ENCODE assay signal across 8 cellular contexts in genomic region chr1:247373721-247374141, GRCh38. TPM values are rescaled to one million over a fixed set of nuclear protein-coding genes. Genes with fewer than 3 reads are reported as not detected.
DNase-seq lines count a peak whose midpoint lies in the region; ATAC-seq, FAIRE-seq and TF ChIP-seq lines count a peak whose summit lies in the region.

No MANE protein-coding gene starts in this region.

- in situ Hi-C loops in GM23248 (cut with MboI): no loop called here

- H3K79me2 ChIP-seq in GM23248 (ENCODE audit: insufficient read depth) (no peaks in the 10 kb centered on the region), OCI-LY7 (ENCODE audit: insufficient read depth, low read depth, low read length) (no peaks in the 10 kb centered on the region)

- H3F3A ChIP-seq in GM23248 (ENCODE audit: insufficient read depth): no peaks in the 10 kb centered on the region

- peak overlapping the region; percentile 50 for H3K4me2 ChIP-seq in GM23248 (ENCODE audit: unreplicated experiment)
- H3K4me2 ChIP-seq in OCI-LY7 (ENCODE audit: low read length): peak overlapping the region; percentile 59

- no peak for ATAC-seq in HG02885 (IDR thresholded peaks at IDR 0.05; ENCODE audit: poor library complexity, unreplicated experiment)

- TF ChIP-seq POLR2A in H54 (IDR thresholded peaks at IDR 0.05; ENCODE audit: low read depth, low read length): no peak

- intact Hi-C loops in OCI-LY7 (cut with micrococcal nuclease; ENCODE audit: unreplicated experiment): loop anchor here (5.0 kb wide), 1 partner anchor 204 kb away; no protein-coding TSS in a partner anchor

- no TSS peak for BruUV-seq in OCI-LY7 (replicated peaks; lab: Mats Ljungman, UMichigan)

- H3K36me3 ChIP-seq in BE2C: no peaks in the 10 kb centered on the region
- H3K36me3 ChIP-seq in GM23248 (ENCODE audit: low read depth): no peaks in the 10 kb centered on the region
- H3K36me3 ChIP-seq in OCI-LY7 (ENCODE audit: insufficient read depth, low read length): no peaks in the 10 kb centered on the region

- no peak overlapping the region for H3K27ac ChIP-seq in GM23248
- H3K27ac ChIP-seq in OCI-LY7 (ENCODE audit: low read depth, low read length, poor library complexity, severe bottlenecking): no peak overlapping the region

- WGBS in GM23248 (ENCODE audit: low coverage in 1 of 2, low lambda C conversion rate in 2 of 2, missing lambda C conversion rate in 2 of 2), 2 experiments: 2 to 8% methylated on average over 24 of the region's 26 CpGs

- DNase-seq in BE2C (peak; percentile 25), GM23248 (peak; percentile 81), OCI-LY7 (ENCODE audit: low spot score) (peak; percentile 71), globus pallidus (ENCODE audit: low spot score) (peak; percentile 33), retinal pigment epithelial cell (ENCODE audit: low read depth) (no peak), H54 (ENCODE audit: insufficient read length, low spot score) (no peak)
- DNase-seq in activated T-helper 1 cell treated with anti-CD3 and anti-CD28 coated beads, Interleukin-2, amount 50 U/mL, for 16 hours (ENCODE audit: low read depth in 1 of 2, low spot score in 1 of 2): peak; percentile 18 to 30

- H3K4me3 ChIP-seq in BE2C (ENCODE audit: low read depth, low read length) (no peak overlapping the region), GM23248 (peak overlapping the region; percentile 65), OCI-LY7 (ENCODE audit: low read depth, low read length, poor library complexity, severe bottlenecking) (peak overlapping the region; percentile 61), retinal pigment epithelial cell (ENCODE audit: low read length) (no peak overlapping the region)

- peak; percentile 27 for TF ChIP-seq CTCF in BE2C (IDR thresholded peaks at IDR 0.05; ENCODE audit: low read depth, low read length)
- TF ChIP-seq CTCF in OCI-LY7 (conservative IDR thresholded peaks at IDR 0.05; ENCODE audit: low read length): peak; percentile 72
- peak; percentile 53 for TF ChIP-seq CTCF in retinal pigment epithelial cell (conservative IDR thresholded peaks at IDR 0.05; ENCODE audit: low read depth, low read length)

- H3K9me3 ChIP-seq in BE2C: no peaks in the 10 kb centered on the region
- H3K9me3 ChIP-seq in GM23248 (ENCODE audit: low read depth): no peaks in the 10 kb centered on the region
- no peaks in the 10 kb centered on the region for H3K9me3 ChIP-seq in OCI-LY7 (ENCODE audit: low read length)

- H3K4me1 ChIP-seq in BE2C: no peaks in the 10 kb centered on the region
- H3K4me1 ChIP-seq in GM23248 (ENCODE audit: insufficient read depth): 0 out of 2 replicates have a peak, but pooled peaks cover 5% of the 10 kb centered on the region
- H3K4me1 ChIP-seq in OCI-LY7 (ENCODE audit: insufficient read depth, low read length, poor library complexity, severe bottlenecking): no peaks in the 10 kb centered on the region

- H4K20me1 ChIP-seq in GM23248 (ENCODE audit: insufficient read depth) (no peaks in the 10 kb centered on the region), OCI-LY7 (ENCODE audit: insufficient read depth, low read length) (no peaks in the 10 kb centered on the region)

- POLR2A ChIA-PET in OCI-LY7 (lab: Charles Lee): interaction anchor here (0.7 kb wide), 2 partner anchors 21 to 70 kb away, joined by 3 to 5 read pairs; no protein-coding TSS in a partner anchor

- CTCF ChIA-PET in OCI-LY7 (lab: Charles Lee; ENCODE audit: unreplicated experiment): no interaction called here

- no peaks in the 10 kb centered on the region; the same call in 1 of the 2 replicates for H3K27me3 ChIP-seq in BE2C
- no peaks in the 10 kb centered on the region for H3K27me3 ChIP-seq in GM23248 (replicated peaks; ENCODE audit: insufficient read depth)

- no peak overlapping the region for H3K9ac ChIP-seq in GM23248

- H3K9me2 ChIP-seq in GM23248 (ENCODE audit: insufficient read depth): no peaks in the 10 kb centered on the region
- no peaks in the 10 kb centered on the region for H3K9me2 ChIP-seq in OCI-LY7 (ENCODE audit: insufficient read depth, low read length)

- H2AFZ ChIP-seq in GM23248 (peak overlapping the region; percentile 63), OCI-LY7 (ENCODE audit: low read length) (peak overlapping the region; percentile 78; the same call in 1 of the 2 replicates)

- no peak for FAIRE-seq in H54 (lab: Jason Lieb, UNC)

RNA-seq across cellular contexts. Expression of gene ZNF496, which starts 42.1 kb away (rescaled TPM):
- polyA plus RNA-seq in BE2C (2012; ENCODE audit: insufficient read depth, insufficient read length, low read depth): 57.8 TPM
- total RNA-seq in GM23248 (2014; rRNA removed; shearing (Covaris generic)): 21.0 and 34.9 TPM in 2 replicates
- polyA plus RNA-seq in GM23248 (2016; fragmentation: Nextera tagmentation; extraction: Ambion mirVana): 6.7 and 8.2 TPM in 2 replicates
- total RNA-seq in OCI-LY7 (2014; rRNA removed; shearing (Covaris generic)): 29.2 and 36.4 TPM in 2 replicates
- total RNA-seq in OCI-LY7 (2022): 21.7 and 26.9 TPM in 2 replicates

RNA-seq across cellular contexts. Expression of gene NLRP3, which starts 42.2 kb away (rescaled TPM):
- not detected for polyA plus RNA-seq in BE2C (2012; ENCODE audit: insufficient read depth, insufficient read length, low read depth)
- total RNA-seq in GM23248 (2014; rRNA removed; shearing (Covaris generic)): 0.76 and 2.3 TPM in 2 replicates
- polyA plus RNA-seq in GM23248 (2016; fragmentation: Nextera tagmentation; extraction: Ambion mirVana): 0.28 and 0.84 TPM in 2 replicates
- total RNA-seq in OCI-LY7 (2014; rRNA removed; shearing (Covaris generic)): not detected in 2 replicates
- total RNA-seq in OCI-LY7 (2022): not detected in 2 replicates

Comparison
In these comparisons a context has a peak if more than half of its experiments do, and no peak if none do; other contexts are left out.
1. DNase-seq: peak in BE2C (single experiment), GM23248 (single experiment), OCI-LY7 (single experiment), activated T-helper 1 cell treated with anti-CD3 and anti-CD28 coated beads, Interleukin-2, amount 50 U/mL, for 16 hours (2 of 2) and globus pallidus (single experiment); none in retinal pigment epithelial cell (single experiment) and H54 (single experiment).
2. H3K4me3 ChIP-seq: peak in GM23248 (single experiment) and OCI-LY7 (single experiment); none in BE2C (single experiment) and retinal pigment epithelial cell (single experiment).
3. Peak in every context shown above with its lines, with median percentiles within 50 percentile points of each other: CTCF ChIP-seq.